2 cellular contexts compared by ENCODE assay signal in the genomic region with DNA sequence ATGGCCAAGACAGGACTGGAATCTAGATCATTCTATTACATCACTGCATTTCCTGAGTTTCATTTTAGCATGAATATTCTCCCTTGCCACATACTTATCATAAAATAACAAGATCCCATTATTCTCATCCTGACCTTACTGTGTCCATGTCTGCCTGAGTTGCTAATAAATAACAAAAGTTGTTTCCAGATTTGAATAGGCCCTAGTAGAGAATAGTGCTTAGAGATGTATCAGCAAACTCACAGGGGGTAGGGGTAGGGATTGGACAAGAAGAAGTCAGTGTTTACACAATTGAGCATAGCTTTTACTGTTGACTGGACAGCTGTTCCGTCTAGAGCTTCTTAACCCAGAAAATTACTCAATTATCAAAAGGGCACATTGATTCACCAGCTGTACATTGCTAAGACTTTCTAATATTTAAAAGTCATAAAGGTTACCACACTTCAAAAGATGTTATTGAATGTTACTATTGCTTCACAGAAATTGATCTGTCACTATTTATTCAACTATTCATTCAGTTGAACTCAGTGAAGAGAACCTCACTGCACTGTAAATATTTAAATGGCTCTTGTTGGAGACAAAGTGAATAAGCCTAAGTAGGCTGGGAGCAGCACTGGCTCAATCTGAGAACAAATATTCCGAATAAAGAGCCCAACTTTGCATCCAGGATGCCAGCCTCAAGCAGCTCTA.
TF ChIP-seq lines count a peak whose summit lies in the region.

No MANE protein-coding gene starts in this region.

TF ChIP-seq in IMR-90, 13 proteins besides CTCF, POLR2A, EP300 and RAD21:
- no peak for TF ChIP-seq RCOR1 (IDR thresholded peaks at IDR 0.05; ENCODE audit: insufficient replicate concordance, low read length)
- TF ChIP-seq, protein P1, sequence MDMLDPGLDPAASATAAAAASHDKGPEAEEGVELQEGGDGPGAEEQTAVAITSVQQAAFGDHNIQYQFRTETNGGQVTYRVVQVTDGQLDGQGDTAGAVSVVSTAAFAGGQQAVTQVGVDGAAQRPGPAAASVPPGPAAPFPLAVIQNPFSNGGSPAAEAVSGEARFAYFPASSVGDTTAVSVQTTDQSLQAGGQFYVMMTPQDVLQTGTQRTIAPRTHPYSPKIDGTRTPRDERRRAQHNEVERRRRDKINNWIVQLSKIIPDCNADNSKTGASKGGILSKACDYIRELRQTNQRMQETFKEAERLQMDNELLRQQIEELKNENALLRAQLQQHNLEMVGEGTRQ (IDR thresholded peaks at IDR 0.05; ENCODE audit: low read depth, low read length) = 0 out of 2 replicates have a peak, but pooled peaks have one; percentile 41

TF ChIP-seq in HepG2, 621 proteins besides CTCF, POLR2A, EP300 and RAD21 (continues in another document):
- TF ChIP-seq ZNF720 (CRISPR knock-in tag; IDR thresholded peaks at IDR 0.05) (no peak), REL (CRISPR knock-in tag; conservative IDR thresholded peaks at IDR 0.05) (no peak), ZNF75D (CRISPR knock-in tag; IDR thresholded peaks at IDR 0.05; ENCODE audit: borderline replicate concordance) (no peak), HOXD1 (CRISPR knock-in tag; IDR thresholded peaks at IDR 0.05) (peak; percentile 73; the same call in 1 of the 2 replicates), NONO (IDR thresholded peaks at IDR 0.05) (no peak), NONO (CRISPR knock-in tag; conservative IDR thresholded peaks at IDR 0.05) (peak; percentile 75), ZNF230 (CRISPR knock-in tag; IDR thresholded peaks at IDR 0.05) (no peak; the same call in 1 of the 2 replicates), ZNF225 (CRISPR knock-in tag; IDR thresholded peaks at IDR 0.05) (no peak), FOXP1 (IDR thresholded peaks at IDR 0.05) (peak; percentile 61), FOXP1 (CRISPR knock-in tag; IDR thresholded peaks at IDR 0.05) (peak; percentile 90), ZNF878 (CRISPR knock-in tag; IDR thresholded peaks at IDR 0.05) (peak; percentile 54; the same call in 1 of the 2 replicates), ZBTB1 (CRISPR knock-in tag; IDR thresholded peaks at IDR 0.05; ENCODE audit: borderline replicate concordance) (no peak), BCL6 (CRISPR knock-in tag; IDR thresholded peaks at IDR 0.05) (peak; percentile 98), MBNL3 (CRISPR knock-in tag; conservative IDR thresholded peaks at IDR 0.05) (no peak), POGZ (CRISPR knock-in tag; IDR thresholded peaks at IDR 0.05) (peak; percentile 90), ZNF383 (CRISPR knock-in tag; IDR thresholded peaks at IDR 0.05; ENCODE audit: borderline replicate concordance) (no peak), ZFP82 (CRISPR knock-in tag; IDR thresholded peaks at IDR 0.05; ENCODE audit: borderline replicate concordance) (no peak), HMG20A (CRISPR knock-in tag; IDR thresholded peaks at IDR 0.05; ENCODE audit: borderline replicate concordance) (peak; percentile 98), NKX3-1 (CRISPR knock-in tag; IDR thresholded peaks at IDR 0.05) (peak; percentile 63; the same call in 1 of the 2 replicates), ASH2L (IDR thresholded peaks at IDR 0.05; ENCODE audit: insufficient read length, low read depth, low read length) (peak; percentile 74), KLF6 (CRISPR knock-in tag; IDR thresholded peaks at IDR 0.05) (no peak), KMT2A (CRISPR knock-in tag; IDR thresholded peaks at IDR 0.05) (no peak), HNF4A (CRISPR knock-in tag; IDR thresholded peaks at IDR 0.05) (peak; percentile 90), KDM5A (IDR thresholded peaks at IDR 0.05; ENCODE audit: borderline replicate concordance, low read length) (no peak), ZSCAN31 (CRISPR knock-in tag; IDR thresholded peaks at IDR 0.05; ENCODE audit: low read depth) (no peak), ZNF274 (CRISPR knock-in tag; IDR thresholded peaks at IDR 0.05) (no peak), AGO1 (IDR thresholded peaks at IDR 0.05; ENCODE audit: low read depth, low read length, poor library complexity, severe bottlenecking) (no peak), KAT8 (CRISPR knock-in tag; IDR thresholded peaks at IDR 0.05) (peak; percentile 76), ZNF207 (IDR thresholded peaks at IDR 0.05; ENCODE audit: borderline replicate concordance) (no peak)
- TF ChIP-seq, protein P2, sequence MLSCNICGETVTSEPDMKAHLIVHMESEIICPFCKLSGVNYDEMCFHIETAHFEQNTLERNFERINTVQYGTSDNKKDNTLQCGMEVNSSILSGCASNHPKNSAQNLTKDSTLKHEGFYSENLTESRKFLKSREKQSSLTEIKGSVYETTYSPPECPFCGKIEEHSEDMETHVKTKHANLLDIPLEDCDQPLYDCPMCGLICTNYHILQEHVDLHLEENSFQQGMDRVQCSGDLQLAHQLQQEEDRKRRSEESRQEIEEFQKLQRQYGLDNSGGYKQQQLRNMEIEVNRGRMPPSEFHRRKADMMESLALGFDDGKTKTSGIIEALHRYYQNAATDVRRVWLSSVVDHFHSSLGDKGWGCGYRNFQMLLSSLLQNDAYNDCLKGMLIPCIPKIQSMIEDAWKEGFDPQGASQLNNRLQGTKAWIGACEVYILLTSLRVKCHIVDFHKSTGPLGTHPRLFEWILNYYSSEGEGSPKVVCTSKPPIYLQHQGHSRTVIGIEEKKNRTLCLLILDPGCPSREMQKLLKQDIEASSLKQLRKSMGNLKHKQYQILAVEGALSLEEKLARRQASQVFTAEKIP (CRISPR knock-in tag; IDR thresholded peaks at IDR 0.05; ENCODE audit: borderline replicate concordance) = no peak
- TF ChIP-seq, protein P3, sequence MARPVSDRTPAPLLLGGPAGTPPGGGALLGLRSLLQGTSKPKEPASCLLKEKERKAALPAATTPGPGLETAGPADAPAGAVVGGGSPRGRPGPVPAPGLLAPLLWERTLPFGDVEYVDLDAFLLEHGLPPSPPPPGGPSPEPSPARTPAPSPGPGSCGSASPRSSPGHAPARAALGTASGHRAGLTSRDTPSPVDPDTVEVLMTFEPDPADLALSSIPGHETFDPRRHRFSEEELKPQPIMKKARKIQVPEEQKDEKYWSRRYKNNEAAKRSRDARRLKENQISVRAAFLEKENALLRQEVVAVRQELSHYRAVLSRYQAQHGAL (CRISPR knock-in tag; IDR thresholded peaks at IDR 0.05; ENCODE audit: not compliant biosample characterization) = no peak
- TF ChIP-seq, protein P4, sequence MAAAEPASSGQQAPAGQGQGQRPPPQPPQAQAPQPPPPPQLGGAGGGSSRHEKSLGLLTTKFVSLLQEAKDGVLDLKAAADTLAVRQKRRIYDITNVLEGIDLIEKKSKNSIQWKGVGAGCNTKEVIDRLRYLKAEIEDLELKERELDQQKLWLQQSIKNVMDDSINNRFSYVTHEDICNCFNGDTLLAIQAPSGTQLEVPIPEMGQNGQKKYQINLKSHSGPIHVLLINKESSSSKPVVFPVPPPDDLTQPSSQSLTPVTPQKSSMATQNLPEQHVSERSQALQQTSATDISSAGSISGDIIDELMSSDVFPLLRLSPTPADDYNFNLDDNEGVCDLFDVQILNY (CRISPR knock-in tag; conservative IDR thresholded peaks at IDR 0.05) = no peak
- TF ChIP-seq, protein P5, sequence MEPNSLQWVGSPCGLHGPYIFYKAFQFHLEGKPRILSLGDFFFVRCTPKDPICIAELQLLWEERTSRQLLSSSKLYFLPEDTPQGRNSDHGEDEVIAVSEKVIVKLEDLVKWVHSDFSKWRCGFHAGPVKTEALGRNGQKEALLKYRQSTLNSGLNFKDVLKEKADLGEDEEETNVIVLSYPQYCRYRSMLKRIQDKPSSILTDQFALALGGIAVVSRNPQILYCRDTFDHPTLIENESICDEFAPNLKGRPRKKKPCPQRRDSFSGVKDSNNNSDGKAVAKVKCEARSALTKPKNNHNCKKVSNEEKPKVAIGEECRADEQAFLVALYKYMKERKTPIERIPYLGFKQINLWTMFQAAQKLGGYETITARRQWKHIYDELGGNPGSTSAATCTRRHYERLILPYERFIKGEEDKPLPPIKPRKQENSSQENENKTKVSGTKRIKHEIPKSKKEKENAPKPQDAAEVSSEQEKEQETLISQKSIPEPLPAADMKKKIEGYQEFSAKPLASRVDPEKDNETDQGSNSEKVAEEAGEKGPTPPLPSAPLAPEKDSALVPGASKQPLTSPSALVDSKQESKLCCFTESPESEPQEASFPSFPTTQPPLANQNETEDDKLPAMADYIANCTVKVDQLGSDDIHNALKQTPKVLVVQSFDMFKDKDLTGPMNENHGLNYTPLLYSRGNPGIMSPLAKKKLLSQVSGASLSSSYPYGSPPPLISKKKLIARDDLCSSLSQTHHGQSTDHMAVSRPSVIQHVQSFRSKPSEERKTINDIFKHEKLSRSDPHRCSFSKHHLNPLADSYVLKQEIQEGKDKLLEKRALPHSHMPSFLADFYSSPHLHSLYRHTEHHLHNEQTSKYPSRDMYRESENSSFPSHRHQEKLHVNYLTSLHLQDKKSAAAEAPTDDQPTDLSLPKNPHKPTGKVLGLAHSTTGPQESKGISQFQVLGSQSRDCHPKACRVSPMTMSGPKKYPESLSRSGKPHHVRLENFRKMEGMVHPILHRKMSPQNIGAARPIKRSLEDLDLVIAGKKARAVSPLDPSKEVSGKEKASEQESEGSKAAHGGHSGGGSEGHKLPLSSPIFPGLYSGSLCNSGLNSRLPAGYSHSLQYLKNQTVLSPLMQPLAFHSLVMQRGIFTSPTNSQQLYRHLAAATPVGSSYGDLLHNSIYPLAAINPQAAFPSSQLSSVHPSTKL (CRISPR knock-in tag; IDR thresholded peaks at IDR 0.05) = peak; percentile 99
- TF ChIP-seq, protein P6, sequence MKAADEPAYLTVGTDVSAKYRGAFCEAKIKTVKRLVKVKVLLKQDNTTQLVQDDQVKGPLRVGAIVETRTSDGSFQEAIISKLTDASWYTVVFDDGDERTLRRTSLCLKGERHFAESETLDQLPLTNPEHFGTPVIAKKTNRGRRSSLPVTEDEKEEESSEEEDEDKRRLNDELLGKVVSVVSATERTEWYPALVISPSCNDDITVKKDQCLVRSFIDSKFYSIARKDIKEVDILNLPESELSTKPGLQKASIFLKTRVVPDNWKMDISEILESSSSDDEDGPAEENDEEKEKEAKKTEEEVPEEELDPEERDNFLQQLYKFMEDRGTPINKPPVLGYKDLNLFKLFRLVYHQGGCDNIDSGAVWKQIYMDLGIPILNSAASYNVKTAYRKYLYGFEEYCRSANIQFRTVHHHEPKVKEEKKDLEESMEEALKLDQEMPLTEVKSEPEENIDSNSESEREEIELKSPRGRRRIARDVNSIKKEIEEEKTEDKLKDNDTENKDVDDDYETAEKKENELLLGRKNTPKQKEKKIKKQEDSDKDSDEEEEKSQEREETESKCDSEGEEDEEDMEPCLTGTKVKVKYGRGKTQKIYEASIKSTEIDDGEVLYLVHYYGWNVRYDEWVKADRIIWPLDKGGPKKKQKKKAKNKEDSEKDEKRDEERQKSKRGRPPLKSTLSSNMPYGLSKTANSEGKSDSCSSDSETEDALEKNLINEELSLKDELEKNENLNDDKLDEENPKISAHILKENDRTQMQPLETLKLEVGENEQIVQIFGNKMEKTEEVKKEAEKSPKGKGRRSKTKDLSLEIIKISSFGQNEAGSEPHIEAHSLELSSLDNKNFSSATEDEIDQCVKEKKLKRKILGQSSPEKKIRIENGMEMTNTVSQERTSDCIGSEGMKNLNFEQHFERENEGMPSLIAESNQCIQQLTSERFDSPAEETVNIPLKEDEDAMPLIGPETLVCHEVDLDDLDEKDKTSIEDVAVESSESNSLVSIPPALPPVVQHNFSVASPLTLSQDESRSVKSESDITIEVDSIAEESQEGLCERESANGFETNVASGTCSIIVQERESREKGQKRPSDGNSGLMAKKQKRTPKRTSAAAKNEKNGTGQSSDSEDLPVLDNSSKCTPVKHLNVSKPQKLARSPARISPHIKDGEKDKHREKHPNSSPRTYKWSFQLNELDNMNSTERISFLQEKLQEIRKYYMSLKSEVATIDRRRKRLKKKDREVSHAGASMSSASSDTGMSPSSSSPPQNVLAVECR (CRISPR knock-in tag; IDR thresholded peaks at IDR 0.05; ENCODE audit: borderline replicate concordance) = peak; percentile 37; the same call in 1 of the 2 replicates
- TF ChIP-seq, protein P7, sequence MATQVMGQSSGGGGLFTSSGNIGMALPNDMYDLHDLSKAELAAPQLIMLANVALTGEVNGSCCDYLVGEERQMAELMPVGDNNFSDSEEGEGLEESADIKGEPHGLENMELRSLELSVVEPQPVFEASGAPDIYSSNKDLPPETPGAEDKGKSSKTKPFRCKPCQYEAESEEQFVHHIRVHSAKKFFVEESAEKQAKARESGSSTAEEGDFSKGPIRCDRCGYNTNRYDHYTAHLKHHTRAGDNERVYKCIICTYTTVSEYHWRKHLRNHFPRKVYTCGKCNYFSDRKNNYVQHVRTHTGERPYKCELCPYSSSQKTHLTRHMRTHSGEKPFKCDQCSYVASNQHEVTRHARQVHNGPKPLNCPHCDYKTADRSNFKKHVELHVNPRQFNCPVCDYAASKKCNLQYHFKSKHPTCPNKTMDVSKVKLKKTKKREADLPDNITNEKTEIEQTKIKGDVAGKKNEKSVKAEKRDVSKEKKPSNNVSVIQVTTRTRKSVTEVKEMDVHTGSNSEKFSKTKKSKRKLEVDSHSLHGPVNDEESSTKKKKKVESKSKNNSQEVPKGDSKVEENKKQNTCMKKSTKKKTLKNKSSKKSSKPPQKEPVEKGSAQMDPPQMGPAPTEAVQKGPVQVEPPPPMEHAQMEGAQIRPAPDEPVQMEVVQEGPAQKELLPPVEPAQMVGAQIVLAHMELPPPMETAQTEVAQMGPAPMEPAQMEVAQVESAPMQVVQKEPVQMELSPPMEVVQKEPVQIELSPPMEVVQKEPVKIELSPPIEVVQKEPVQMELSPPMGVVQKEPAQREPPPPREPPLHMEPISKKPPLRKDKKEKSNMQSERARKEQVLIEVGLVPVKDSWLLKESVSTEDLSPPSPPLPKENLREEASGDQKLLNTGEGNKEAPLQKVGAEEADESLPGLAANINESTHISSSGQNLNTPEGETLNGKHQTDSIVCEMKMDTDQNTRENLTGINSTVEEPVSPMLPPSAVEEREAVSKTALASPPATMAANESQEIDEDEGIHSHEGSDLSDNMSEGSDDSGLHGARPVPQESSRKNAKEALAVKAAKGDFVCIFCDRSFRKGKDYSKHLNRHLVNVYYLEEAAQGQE (IDR thresholded peaks at IDR 0.05; ENCODE audit: borderline replicate concordance in 1 of 2, low read depth in 1 of 2, low read length in 2 of 2) = peak in 1 of 2 experiments; percentile 50; a peak in 1 of 4 replicates
- TF ChIP-seq, protein P8, sequence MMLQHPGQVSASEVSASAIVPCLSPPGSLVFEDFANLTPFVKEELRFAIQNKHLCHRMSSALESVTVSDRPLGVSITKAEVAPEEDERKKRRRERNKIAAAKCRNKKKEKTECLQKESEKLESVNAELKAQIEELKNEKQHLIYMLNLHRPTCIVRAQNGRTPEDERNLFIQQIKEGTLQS (CRISPR knock-in tag; IDR thresholded peaks at IDR 0.05) = no peak
- TF ChIP-seq, protein P9, sequence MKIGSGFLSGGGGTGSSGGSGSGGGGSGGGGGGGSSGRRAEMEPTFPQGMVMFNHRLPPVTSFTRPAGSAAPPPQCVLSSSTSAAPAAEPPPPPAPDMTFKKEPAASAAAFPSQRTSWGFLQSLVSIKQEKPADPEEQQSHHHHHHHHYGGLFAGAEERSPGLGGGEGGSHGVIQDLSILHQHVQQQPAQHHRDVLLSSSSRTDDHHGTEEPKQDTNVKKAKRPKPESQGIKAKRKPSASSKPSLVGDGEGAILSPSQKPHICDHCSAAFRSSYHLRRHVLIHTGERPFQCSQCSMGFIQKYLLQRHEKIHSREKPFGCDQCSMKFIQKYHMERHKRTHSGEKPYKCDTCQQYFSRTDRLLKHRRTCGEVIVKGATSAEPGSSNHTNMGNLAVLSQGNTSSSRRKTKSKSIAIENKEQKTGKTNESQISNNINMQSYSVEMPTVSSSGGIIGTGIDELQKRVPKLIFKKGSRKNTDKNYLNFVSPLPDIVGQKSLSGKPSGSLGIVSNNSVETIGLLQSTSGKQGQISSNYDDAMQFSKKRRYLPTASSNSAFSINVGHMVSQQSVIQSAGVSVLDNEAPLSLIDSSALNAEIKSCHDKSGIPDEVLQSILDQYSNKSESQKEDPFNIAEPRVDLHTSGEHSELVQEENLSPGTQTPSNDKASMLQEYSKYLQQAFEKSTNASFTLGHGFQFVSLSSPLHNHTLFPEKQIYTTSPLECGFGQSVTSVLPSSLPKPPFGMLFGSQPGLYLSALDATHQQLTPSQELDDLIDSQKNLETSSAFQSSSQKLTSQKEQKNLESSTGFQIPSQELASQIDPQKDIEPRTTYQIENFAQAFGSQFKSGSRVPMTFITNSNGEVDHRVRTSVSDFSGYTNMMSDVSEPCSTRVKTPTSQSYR (CRISPR knock-in tag; IDR thresholded peaks at IDR 0.05; ENCODE audit: borderline replicate concordance) = peak; percentile 37; the same call in 1 of the 2 replicates
